ENCODE assay signal across 2 cellular contexts in genomic region chr14:102982852-102983470, GRCh38.
TF ChIP-seq lines count a peak whose summit lies in the region.

No MANE protein-coding gene starts in this region.

TF ChIP-seq in IMR-90, 13 proteins besides CTCF, POLR2A, EP300 and RAD21:
- TF ChIP-seq ELK1 (IDR thresholded peaks at IDR 0.05; ENCODE audit: borderline replicate concordance, low read depth, low read length) = no peak
- TF ChIP-seq MAZ (IDR thresholded peaks at IDR 0.05; ENCODE audit: borderline replicate concordance, low read depth, low read length) = no peak
- TF ChIP-seq RCOR1 (IDR thresholded peaks at IDR 0.05; ENCODE audit: insufficient replicate concordance, low read length) = no peak
- TF ChIP-seq RFX5 (IDR thresholded peaks at IDR 0.05; ENCODE audit: low read depth, low read length) = no peak
- TF ChIP-seq BHLHE40 (IDR thresholded peaks at IDR 0.05; ENCODE audit: low read depth, low read length) = no peak
- TF ChIP-seq CHD1 (IDR thresholded peaks at IDR 0.05; ENCODE audit: low read depth, low read length) = no peak
- no peak for TF ChIP-seq SMC3 (IDR thresholded peaks at IDR 0.05; ENCODE audit: low read depth, low read length)
- TF ChIP-seq FOS (IDR thresholded peaks at IDR 0.05; ENCODE audit: low read depth, low read length) = no peak
- TF ChIP-seq MXI1 (IDR thresholded peaks at IDR 0.05; ENCODE audit: borderline replicate concordance, low read depth, low read length) = no peak
- TF ChIP-seq USF2 (IDR thresholded peaks at IDR 0.05; ENCODE audit: low read depth, low read length) = no peak
- no peak for TF ChIP-seq CEBPB (IDR thresholded peaks at IDR 0.05; ENCODE audit: low read depth, low read length)
- no peak for TF ChIP-seq NFE2L2 (IDR thresholded peaks at IDR 0.05; ENCODE audit: low read depth, low read length)
- no peak for TF ChIP-seq MAFK (IDR thresholded peaks at IDR 0.05; ENCODE audit: low read depth, low read length)

TF ChIP-seq in WTC11, 78 proteins besides CTCF, POLR2A, EP300 and RAD21:
- no peak for TF ChIP-seq ZNF512 (CRISPR knock-in tag; IDR thresholded peaks at IDR 0.05; ENCODE audit: borderline replicate concordance)
